ENCODE assay signal across 1 cellular context in genomic region chr20:13638496-13639477, GRCh38.
TF ChIP-seq lines count a peak whose summit lies in the region.

TSS of gene TASP1 (minus strand) at chr20:13638932. CDS start at chr20:13630078, 8,854 bp downstream.

TF ChIP-seq in K562, 482 proteins besides CTCF, POLR2A, EP300 and RAD21 (continued from another document):
- no peak for TF ChIP-seq AFF4 (CRISPR knock-in tag; IDR thresholded peaks at IDR 0.05)
- TF ChIP-seq, protein P1, sequence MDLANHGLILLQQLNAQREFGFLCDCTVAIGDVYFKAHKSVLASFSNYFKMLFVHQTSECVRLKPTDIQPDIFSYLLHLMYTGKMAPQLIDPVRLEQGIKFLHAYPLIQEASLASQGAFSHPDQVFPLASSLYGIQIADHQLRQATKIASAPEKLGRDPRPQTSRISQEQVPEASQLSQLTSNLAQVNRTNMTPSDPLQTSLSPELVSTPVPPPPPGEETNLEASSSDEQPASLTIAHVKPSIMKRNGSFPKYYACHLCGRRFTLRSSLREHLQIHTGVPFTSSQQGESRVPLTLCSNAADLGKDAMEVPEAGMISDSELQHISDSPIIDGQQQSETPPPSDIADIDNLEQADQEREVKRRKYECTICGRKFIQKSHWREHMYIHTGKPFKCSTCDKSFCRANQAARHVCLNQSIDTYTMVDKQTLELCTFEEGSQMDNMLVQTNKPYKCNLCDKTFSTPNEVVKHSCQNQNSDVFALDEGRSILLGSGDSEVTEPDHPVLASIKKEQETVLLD (IDR thresholded peaks at IDR 0.05), result 0 out of 2 replicates have a peak, but pooled peaks have one; percentile 27
- no peak for TF ChIP-seq PRMT5 (CRISPR knock-in tag; IDR thresholded peaks at IDR 0.05)
- TF ChIP-seq TOE1 (IDR thresholded peaks at IDR 0.05; ENCODE audit: borderline replicate concordance), result peak; percentile 61; the same call in 1 of the 2 replicates
- no peak for TF ChIP-seq TOE1 (CRISPR knock-in tag; IDR thresholded peaks at IDR 0.05; ENCODE audit: borderline replicate concordance, low read depth)
- TF ChIP-seq FOS (IDR thresholded peaks at IDR 0.05; ENCODE audit: extremely low read depth, insufficient read length), result peak; percentile 55
- TF ChIP-seq POLR2G (IDR thresholded peaks at IDR 0.05; ENCODE audit: low read depth, low read length), result peak; percentile 87
- peak; percentile 65 for TF ChIP-seq ELF1 (tag; IDR thresholded peaks at IDR 0.05)
- peak; percentile 65; the same call in 1 of the 2 replicates for TF ChIP-seq ATF7 (IDR thresholded peaks at IDR 0.05)
- peak; percentile 23 for TF ChIP-seq HNRNPLL (IDR thresholded peaks at IDR 0.05; ENCODE audit: low read depth, low read length, poor library complexity, severe bottlenecking)
- peak; percentile 82; the same call in 1 of the 2 replicates for TF ChIP-seq PHF8 (IDR thresholded peaks at IDR 0.05; ENCODE audit: borderline replicate concordance, low read length)
- TF ChIP-seq EP400 (IDR thresholded peaks at IDR 0.05), result peak; percentile 64; the same call in 1 of the 2 replicates
- no peak for TF ChIP-seq ATF1 (CRISPR knock-in tag; IDR thresholded peaks at IDR 0.05)
- TF ChIP-seq ATF1 (tag; IDR thresholded peaks at IDR 0.05), result peak; percentile 90
- TF ChIP-seq HCFC1 (IDR thresholded peaks at IDR 0.05; ENCODE audit: low read depth, low read length), result 0 out of 2 replicates have a peak, but pooled peaks have one; percentile 22
- TF ChIP-seq ZEB2 (IDR thresholded peaks at IDR 0.05), result peak; percentile 94
- TF ChIP-seq MEIS2 (IDR thresholded peaks at IDR 0.05; ENCODE audit: partially characterized antibody), result peak; percentile 19
- peak; percentile 43; the same call in 1 of the 2 replicates for TF ChIP-seq SP1 (CRISPR knock-in tag; IDR thresholded peaks at IDR 0.05)
- peak; percentile 39; the same call in 1 of the 2 replicates for TF ChIP-seq PKNOX1 (IDR thresholded peaks at IDR 0.05)
